ENCODE assay signal across 24 cellular contexts in genomic region chr16:73671102-73671501, GRCh38.
"Had no signal": no experiment of that assay in that cellular context is flagged by ENCODE, and none has a peak within 500 bp of the region (broad histone marks: within the 10 kb centered on the region; RNA-seq: fewer than 3 reads in every experiment).

No MANE protein-coding gene starts in this region.

- H3K36me3 Mint-ChIP-seq: activated naive CD4-positive, alpha-beta T cell treated with anti-CD3 and anti-CD28 coated beads, Interleukin-2, amount 10 ng/mL, durations not matched to agents 7 days and 5 days; naive B cell; stimulated activated naive B cell treated with anti-CD40 and anti-IgM and Interleukin-4, amounts not matched to agents 10 μg/mL and 1 μg/mL and 100 μg/mL, for 72 hours had no signal

- H3K4me3 ChIP-seq: colonic mucosa, gastroesophageal sphincter, heart left ventricle, mucosa of descending colon, spleen, thyroid gland had no signal

- H3K27me3 Mint-ChIP-seq: activated CD4-positive, alpha-beta T cell treated with anti-CD3 and anti-CD28 coated beads, Interleukin-2, amount 10 ng/mL, durations not matched to agents 7 days and 5 days; activated naive CD4-positive, alpha-beta T cell treated with anti-CD3 and anti-CD28 coated beads, Interleukin-2, amount 10 ng/mL, durations not matched to agents 7 days and 5 days; central memory CD8-positive, alpha-beta T cell had no signal

- DNase-seq: activated CD4-positive, alpha-beta T cell treated with anti-CD3 and anti-CD28 coated beads, Interleukin-2, amount 10 ng/mL, durations not matched to agents 7 days and 5 days; activated CD8-positive, alpha-beta T cell treated with anti-CD3 and anti-CD28 coated beads, Interleukin-2, amount 10 ng/mL, durations not matched to agents 7 days and 5 days; activated naive CD4-positive, alpha-beta T cell treated with anti-CD3 and anti-CD28 coated beads, Interleukin-2, amount 10 ng/mL, durations not matched to agents 7 days and 5 days; activated naive CD8-positive, alpha-beta T cell treated with anti-CD3 and anti-CD28 coated beads, Interleukin-2, amount 50 U/mL, for 24 hours; activated T-cell treated with anti-CD3 and anti-CD28 coated beads, Interleukin-2, amount 50 U/mL, for 4 hours; aorta; colonic mucosa; heart left ventricle; left cardiac atrium; mesenchymal stem cell; mucosa of descending colon; naive B cell; spleen; stimulated activated CD4-positive, alpha-beta T cell treated with anti-CD3 and anti-CD28 coated beads, Interleukin-4, amount 100 ng/mL, for 4 hours; stimulated activated naive B cell treated with anti-CD40 and anti-IgM and Interleukin-4, amounts not matched to agents 10 μg/mL and 1 μg/mL and 100 μg/mL, for 72 hours; thyroid gland had no signal

- H3K9me3 ChIP-seq: colonic mucosa, mucosa of descending colon, thyroid gland had no signal

- FAIRE-seq: islet of Langerhans, urothelium cell line had no signal

- H3K36me3 ChIP-seq: colonic mucosa, gastroesophageal sphincter, heart left ventricle, spleen, thyroid gland had no signal

- H3K27ac ChIP-seq: colonic mucosa, gastroesophageal sphincter, heart left ventricle, parathyroid adenoma, spleen, thyroid gland had no signal

- H3K4me1 ChIP-seq: colonic mucosa, gastroesophageal sphincter, heart left ventricle, parathyroid adenoma, spleen, thyroid gland had no signal

- H3K4me3 Mint-ChIP-seq: activated CD4-positive, alpha-beta T cell treated with anti-CD3 and anti-CD28 coated beads, Interleukin-2, amount 10 ng/mL, durations not matched to agents 7 days and 5 days; activated CD8-positive, alpha-beta T cell treated with anti-CD3 and anti-CD28 coated beads, Interleukin-2, amount 10 ng/mL, durations not matched to agents 7 days and 5 days; activated naive CD4-positive, alpha-beta T cell treated with anti-CD3 and anti-CD28 coated beads, Interleukin-2, amount 10 ng/mL, durations not matched to agents 7 days and 5 days; activated naive CD8-positive, alpha-beta T cell treated with anti-CD3 and anti-CD28 coated beads, Interleukin-2, amount 50 U/mL, for 24 hours; activated T-cell treated with anti-CD3 and anti-CD28 coated beads, Interleukin-2, amount 50 U/mL, for 4 hours; central memory CD8-positive, alpha-beta T cell; naive B cell; stimulated activated naive B cell treated with anti-CD40 and anti-IgM and Interleukin-4, amounts not matched to agents 10 μg/mL and 1 μg/mL and 100 μg/mL, for 72 hours; T-helper 1 cell treated with Interleukin-12 subunit alpha and Interleukin-12 subunit beta and Interleukin-4 antibody, amounts not matched to agents 30 μg/mL and 1 μg/mL, for 36 hours had no signal

- H3K4me1 Mint-ChIP-seq: activated CD4-positive, alpha-beta T cell treated with anti-CD3 and anti-CD28 coated beads, Interleukin-2, amount 10 ng/mL, durations not matched to agents 7 days and 5 days; activated naive CD4-positive, alpha-beta T cell treated with anti-CD3 and anti-CD28 coated beads, Interleukin-2, amount 10 ng/mL, durations not matched to agents 7 days and 5 days; activated naive CD8-positive, alpha-beta T cell treated with anti-CD3 and anti-CD28 coated beads, Interleukin-2, amount 50 U/mL, for 24 hours; central memory CD8-positive, alpha-beta T cell; naive B cell; stimulated activated naive B cell treated with anti-CD40 and anti-IgM and Interleukin-4, amounts not matched to agents 10 μg/mL and 1 μg/mL and 100 μg/mL, for 72 hours had no signal

- H3K27me3 ChIP-seq: colonic mucosa, heart left ventricle, thyroid gland had no signal

- ATAC-seq: activated CD4-positive, CD25-positive, alpha-beta regulatory T cell treated with anti-CD3 and anti-CD28 coated beads, Interleukin-2, amount 50 U/mL, for 24 hours; activated CD8-positive, alpha-beta T cell treated with anti-CD3 and anti-CD28 coated beads, Interleukin-2, amount 10 ng/mL, durations not matched to agents 7 days and 5 days; activated naive CD8-positive, alpha-beta T cell treated with anti-CD3 and anti-CD28 coated beads, Interleukin-2, amount 50 U/mL, for 24 hours; activated T-cell treated with anti-CD3 and anti-CD28 coated beads, Interleukin-2, amount 50 U/mL, for 4 hours; esophagus mucosa; gastroesophageal sphincter; heart left ventricle; left cardiac atrium; mucosa of descending colon; stimulated activated naive B cell treated with anti-CD40 and anti-IgM and Interleukin-4, amounts not matched to agents 10 μg/mL and 1 μg/mL and 100 μg/mL, for 72 hours had no signal

- H3K27ac Mint-ChIP-seq: activated CD4-positive, alpha-beta T cell treated with anti-CD3 and anti-CD28 coated beads, Interleukin-2, amount 10 ng/mL, durations not matched to agents 7 days and 5 days; activated CD8-positive, alpha-beta T cell treated with anti-CD3 and anti-CD28 coated beads, Interleukin-2, amount 10 ng/mL, durations not matched to agents 7 days and 5 days; activated naive CD4-positive, alpha-beta T cell treated with anti-CD3 and anti-CD28 coated beads, Interleukin-2, amount 10 ng/mL, durations not matched to agents 7 days and 5 days; activated naive CD8-positive, alpha-beta T cell treated with anti-CD3 and anti-CD28 coated beads, Interleukin-2, amount 50 U/mL, for 24 hours; stimulated activated naive B cell treated with anti-CD40 and anti-IgM and Interleukin-4, amounts not matched to agents 10 μg/mL and 1 μg/mL and 100 μg/mL, for 72 hours; T-helper 1 cell treated with Interleukin-12 subunit alpha and Interleukin-12 subunit beta and Interleukin-4 antibody, amounts not matched to agents 30 μg/mL and 1 μg/mL, for 36 hours had no signal
